33 cellular contexts compared by ENCODE assay signal in the genomic region with DNA sequence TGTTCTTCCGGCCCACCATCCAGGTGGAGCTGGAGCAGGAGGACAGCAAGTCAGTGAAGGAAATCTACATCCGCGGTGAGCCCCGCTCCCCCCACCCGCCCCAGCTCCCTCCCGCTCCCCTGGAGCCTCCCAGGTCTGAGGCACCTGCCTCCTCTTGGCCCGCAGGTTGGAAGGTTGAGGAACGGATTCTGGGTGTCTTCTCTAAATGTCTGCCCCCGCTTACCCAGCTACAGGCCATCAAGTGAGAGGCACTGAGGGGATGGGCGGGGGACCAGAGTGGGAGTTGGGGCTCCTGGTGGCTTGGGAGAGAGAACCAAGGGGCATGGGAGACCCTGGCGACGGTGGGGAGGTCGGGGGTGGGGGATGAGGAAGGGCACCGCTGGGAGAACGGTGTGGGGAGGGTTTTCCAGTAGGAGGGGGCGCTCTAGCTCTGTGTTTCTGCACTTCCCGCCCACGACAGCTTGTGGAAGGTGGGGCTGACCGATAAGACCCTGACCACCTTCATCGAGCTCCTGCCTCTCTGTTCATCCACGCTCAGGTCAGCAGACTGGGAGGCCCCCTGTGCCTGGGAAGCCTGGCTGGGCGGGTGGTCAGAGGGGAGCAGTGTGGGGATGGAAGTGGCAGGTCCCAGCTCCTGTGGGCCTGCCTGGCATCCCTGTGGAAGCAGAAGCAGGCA. TPM values are rescaled to one million over a fixed set of nuclear protein-coding genes. Genes with fewer than 3 reads are reported as not detected.
DNase-seq lines count a peak whose midpoint lies in the region; ATAC-seq, FAIRE-seq and TF ChIP-seq lines count a peak whose summit lies in the region.
"Had no signal": no experiment of that assay in that cellular context is flagged by ENCODE, and none has a peak within 500 bp of the region (broad histone marks: within the 10 kb centered on the region; RNA-seq: fewer than 3 reads in every experiment).

No MANE protein-coding gene starts in this region.

- H3K79me2 ChIP-seq in GM23338 (replicated peaks; ENCODE audit: insufficient read depth), result no peaks in the 10 kb centered on the region
- H3K79me2 ChIP-seq in H1 (ENCODE audit: control insufficient read depth in 1 of 2, insufficient read depth in 2 of 2, low read length in 2 of 2), result no peaks in the 10 kb centered on the region

- no peak overlapping the region for H3K23ac ChIP-seq in H1 (ENCODE audit: insufficient read length)

- H2BK20ac ChIP-seq in H1 (ENCODE audit: low read length), result peak overlapping the region; percentile 61; the same call in 1 of the 2 replicates

- ATAC-seq in GM23338 (no peak), HG02610 (IDR thresholded peaks at IDR 0.05; ENCODE audit: unreplicated experiment) (no peak), HG03025 (IDR thresholded peaks at IDR 0.05; ENCODE audit: low FRiP score, unreplicated experiment) (no peak), GM21576 (IDR thresholded peaks at IDR 0.05; ENCODE audit: unreplicated experiment) (no peak)
- ATAC-seq: heart left ventricle; naive thymus-derived CD4-positive, alpha-beta T cell had no signal

- H4K91ac ChIP-seq in H1 (replicated peaks; ENCODE audit: insufficient read length, low read length), result no peak overlapping the region

- H3K4me2 ChIP-seq in GM23338 (peak overlapping the region; percentile 92), H1 (ENCODE audit: insufficient read depth in 1 of 2, low read depth in 2 of 2, low read length in 2 of 2) (peak overlapping the region; percentile 94 to 98)
- H3K4me2 ChIP-seq: BLaER1 had no signal

- H3K9me3 ChIP-seq in AG04450 (ENCODE audit: control insufficient read depth, insufficient read depth, low read length), result no peaks in the 10 kb centered on the region
- no peaks in the 10 kb centered on the region for H3K9me3 ChIP-seq in H1 (ENCODE audit: insufficient read depth in 2 of 2, low read depth in 1 of 2, low read length in 1 of 2)
- H3K9me3 ChIP-seq in kidney (ENCODE audit: control insufficient read depth in 1 of 2, low read length in 2 of 2), result no peaks in the 10 kb centered on the region
- H3K9me3 ChIP-seq: heart left ventricle, tibial nerve had no signal

- no peaks in the 10 kb centered on the region for H3K9me2 ChIP-seq in GM23338 (ENCODE audit: insufficient read depth)

- peaks cover 9% of the 10 kb centered on the region; the same call in 1 of the 2 replicates for H3F3A ChIP-seq in GM23338 (replicated peaks; ENCODE audit: low read depth)

- intact Hi-C loops in kidney (cut with DNase I), result no loop called here

- H3K36me3 ChIP-seq in GM23338 (ENCODE audit: insufficient read depth) (no peaks in the 10 kb centered on the region), H1 (ENCODE audit: control insufficient read depth in 2 of 4, insufficient read depth in 4 of 4, low read length in 3 of 4) (no peaks in the 10 kb centered on the region), kidney (ENCODE audit: control insufficient read depth in 1 of 2, insufficient read depth in 2 of 2, low read length in 2 of 2) (no peaks in the 10 kb centered on the region)
- H3K36me3 ChIP-seq: BLaER1, brain microvascular endothelial cell, heart left ventricle, SJSA1, tibial nerve had no signal

- H3K4me1 ChIP-seq in GM23338 (ENCODE audit: insufficient read depth), result peaks cover 18% of the 10 kb centered on the region; the same call in 1 of the 2 replicates
- peaks cover 3 to 23% (median 10%) of the 10 kb centered on the region in 4 experiments; a peak in 6 of 7 replicates for H3K4me1 ChIP-seq in H1 (replicated peaks in 1 of 4; ENCODE audit: control insufficient read depth in 3 of 4, insufficient read depth in 4 of 4, low read length in 3 of 4)
- H3K4me1 ChIP-seq in kidney (ENCODE audit: control insufficient read depth in 1 of 2, insufficient read depth in 1 of 2, low read depth in 1 of 2, low read length in 2 of 2), result peaks cover 0 to 5% of the 10 kb centered on the region in 2 donors

- no peak overlapping the region for H3K4me3 ChIP-seq in AG04450 (ENCODE audit: low read depth, low read length)
- peak overlapping the region; percentile 69 for H3K4me3 ChIP-seq in GM23338
- peak overlapping the region; percentile 35 to 63 (median 42); a peak in 7 of 8 replicates for H3K4me3 ChIP-seq in H1 (ENCODE audit: extremely low read depth in 1 of 4, insufficient read depth in 2 of 4, low read depth in 3 of 4, low read length in 4 of 4)
- no peak overlapping the region for H3K4me3 ChIP-seq in kidney (ENCODE audit: low read length in 2 of 2)
- H3K4me3 ChIP-seq: BLaER1, SJSA1, tibial nerve had no signal

- no peak for TF ChIP-seq POLR2A in H1 (IDR thresholded peaks at IDR 0.05; ENCODE audit: control extremely low read depth in 1 of 2, low read depth in 2 of 2, low read length in 2 of 2)

- no peak for TF ChIP-seq RAD21 in H1 (IDR thresholded peaks at IDR 0.05 in 1 of 2, conservative IDR thresholded peaks at IDR 0.05 in 1 of 2; ENCODE audit: low read depth in 2 of 2, low read length in 2 of 2)

- CTCF ChIA-PET in AG04450 (lab: Charles Lee) (interaction anchor here (0.7 to 3.2 kb wide), 8 partner anchors 14 to 235 kb away, joined by 3 to 8 read pairs (median 3); a partner anchor contains a TSS), H1 (lab: Charles Lee; ENCODE audit: partially characterized antibody) (interaction anchor here (0.8 to 11.8 kb wide), 15 partner anchors 8 to 301 kb away, joined by 3 to 287 read pairs (median 6); a partner anchor contains a TSS)

- H2BK12ac ChIP-seq in H1 (ENCODE audit: low read depth, low read length), result no peak overlapping the region

- no peaks in the 10 kb centered on the region for H3K36me3 Mint-ChIP-seq in GM23338 (ENCODE audit: low read depth)

- DNase-seq in AG04450 (ENCODE audit: low read depth, low spot score) (no peak), GM23338 (ENCODE audit: low spot score) (peak; percentile 63), H1 (ENCODE audit: low read depth in 1 of 2, low spot score in 2 of 2) (no peak), kidney (peak; percentile 63), kidney tubule cell (ENCODE audit: low spot score) (no peak)
- DNase-seq: ACHN; activated CD4-positive, alpha-beta T cell treated with anti-CD3 and anti-CD28 coated beads, Interleukin-2, amount 10 ng/mL, durations not matched to agents 24 days and 14 days; activated CD8-positive, alpha-beta memory T cell treated with anti-CD3 and anti-CD28 coated beads for 24 hours; activated naive CD4-positive, alpha-beta T cell treated with anti-CD3 and anti-CD28 coated beads, Interleukin-2, amount 50 U/mL, for 16 hours; activated T-cell treated with anti-CD3 and anti-CD28 coated beads for 4 hours; amygdala; brain microvascular endothelial cell; DMS153; dorsolateral prefrontal cortex; foreskin melanocyte; heart left ventricle; MM.1S; naive thymus-derived CD4-positive, alpha-beta T cell; NCI-H2081; NCI-H2227 treated with DMSO at 0.1 percent for 48 hours; stimulated activated CD4-positive, alpha-beta T cell treated with anti-CD3 and anti-CD28 coated beads, Interleukin-4, amount 100 ng/mL, for 1 hour; T1000 had no signal

- H3K27me3 Mint-ChIP-seq in GM23338 (ENCODE audit: insufficient read depth, low read depth, poor library complexity), result peaks cover 96% of the 10 kb centered on the region

- TF ChIP-seq EP300 in H1 (IDR thresholded peaks at IDR 0.05; ENCODE audit: borderline replicate concordance in 1 of 2, low read depth in 2 of 2, low read length in 2 of 2), result no peak

- POLR2A ChIA-PET in AG04450 (lab: Yijun Ruan, JAX) (no interaction called here), H1 (lab: Charles Lee; ENCODE audit: partially characterized antibody) (interaction anchor here (0.6 to 2.3 kb wide), 8 partner anchors 11 to 216 kb away, joined by 3 to 10 read pairs (median 4); no protein-coding TSS in a partner anchor)

- H2AFZ ChIP-seq in GM23338 (peak overlapping the region; percentile 85; the same call in 1 of the 2 replicates), H1 (ENCODE audit: low read length) (no peak overlapping the region)

- H3K27ac ChIP-seq in AG04450 (ENCODE audit: low read depth, low read length), result peak overlapping the region; percentile 21
- H3K27ac ChIP-seq in GM23338 (ENCODE audit: low read depth), result no peak overlapping the region
- no peak overlapping the region for H3K27ac ChIP-seq in H1 (ENCODE audit: low read depth, low read length)
- no peak overlapping the region for H3K27ac ChIP-seq in kidney (ENCODE audit: low read depth in 2 of 2, low read length in 2 of 2)
- H3K27ac ChIP-seq: BLaER1, brain microvascular endothelial cell, dorsolateral prefrontal cortex, heart left ventricle, SJSA1, tibial nerve had no signal

- no peak for TF ChIP-seq CTCF in AG04450 (IDR thresholded peaks at IDR 0.05; ENCODE audit: low read depth, low read length)
- TF ChIP-seq CTCF in GM23338 (conservative IDR thresholded peaks at IDR 0.05; ENCODE audit: low read depth in 2 of 2), result 0 out of 4 replicates have a peak, but pooled peaks of 1 of the 2 experiments have one; percentile 3
- TF ChIP-seq CTCF in H1 (IDR thresholded peaks at IDR 0.05; ENCODE audit: control extremely low read depth in 1 of 3, insufficient read depth in 1 of 3, low read depth in 1 of 3, low read length in 3 of 3), result no peak
- no peak for TF ChIP-seq CTCF in kidney (IDR thresholded peaks at IDR 0.05; ENCODE audit: borderline replicate concordance, extremely low read depth, insufficient read depth)

- H3K14ac ChIP-seq in H1 (ENCODE audit: insufficient read length), result no peak overlapping the region

- 12% methylated on average over 14 of the region's 22 CpGs; no CpG with 5 or more reads in 1 of the 2 experiments for WGBS in H1 (ENCODE audit: extremely low coverage in 1 of 2, insufficient coverage in 1 of 2, insufficient read length in 1 of 2, insufficient replicate concordance in 2 of 2, low coverage in 1 of 2, low lambda C conversion rate in 2 of 2, missing lambda C conversion rate in 1 of 2), 2 experiments

- H3K79me1 ChIP-seq in H1 (ENCODE audit: low read depth, low read length), result no peaks in the 10 kb centered on the region

- no peaks in the 10 kb centered on the region; the same call in 1 of the 3 replicates for H3K9me3 Mint-ChIP-seq in GM23338
- H3K9me3 Mint-ChIP-seq: activated CD4-positive, alpha-beta T cell treated with anti-CD3 and anti-CD28 coated beads, Interleukin-2, amount 10 ng/mL, durations not matched to agents 24 days and 14 days; activated T-helper 2 cell treated with anti-CD3 and anti-CD28 coated beads, Interferon-gamma antibody, Interleukin-2, Interleukin-4, amounts not matched to agents 10 μg/mL and 5 μg/mL and 100 μg/mL, durations not matched to agents 14 hours and 24 hours and 36 hours; naive thymus-derived CD4-positive, alpha-beta T cell had no signal

- FAIRE-seq in H1 (lab: Jason Lieb, UNC) (no peak), kidney (lab: Jason Lieb, UNC) (no peak)
- FAIRE-seq: HTR-8/SVneo had no signal

- H4K8ac ChIP-seq in H1 (ENCODE audit: extremely low read depth, insufficient read depth, low read length), result no peak overlapping the region

- peak overlapping the region; percentile 74 for H3K4me3 Mint-ChIP-seq in GM23338
- H3K4me3 Mint-ChIP-seq: activated CD4-positive, alpha-beta T cell treated with anti-CD3 and anti-CD28 coated beads, Interleukin-2, amount 10 ng/mL, durations not matched to agents 24 days and 14 days had no signal

- H2BK5ac ChIP-seq in H1 (ENCODE audit: low read depth, low read length), result peak overlapping the region; percentile 16; the same call in 1 of the 2 replicates

- H3K23me2 ChIP-seq in H1 (ENCODE audit: low read depth, low read length), result peaks cover 9% of the 10 kb centered on the region; the same call in 1 of the 2 replicates

- peak overlapping the region; percentile 60; the same call in 1 of the 2 replicates for H3K18ac ChIP-seq in H1 (ENCODE audit: extremely low read depth, low read length)

- H2AK5ac ChIP-seq in H1 (ENCODE audit: low read depth, low read length), result no peak overlapping the region

- no peak overlapping the region for H3K56ac ChIP-seq in H1 (replicated peaks; ENCODE audit: insufficient read length, low read depth, low read length)

- no peak overlapping the region for H3K27ac Mint-ChIP-seq in GM23338
- H3K27ac Mint-ChIP-seq: activated T-helper 2 cell treated with anti-CD3 and anti-CD28 coated beads, Interferon-gamma antibody, Interleukin-2, Interleukin-4, amounts not matched to agents 10 μg/mL and 5 μg/mL and 100 μg/mL, durations not matched to agents 14 hours and 24 hours and 36 hours; naive thymus-derived CD4-positive, alpha-beta T cell had no signal

- H4K20me1 ChIP-seq in GM23338 (replicated peaks; ENCODE audit: insufficient read depth), result 0 out of 2 replicates have a peak, but pooled peaks cover 2% of the 10 kb centered on the region
- peaks cover 4 to 19% of the 10 kb centered on the region in 2 experiments for H4K20me1 ChIP-seq in H1 (replicated peaks in 1 of 2; ENCODE audit: control insufficient read depth in 1 of 2, insufficient read depth in 2 of 2, low read length in 2 of 2)

- H3K4me1 Mint-ChIP-seq in GM23338, result peaks cover 25% of the 10 kb centered on the region

- H2BK120ac ChIP-seq in H1 (replicated peaks; ENCODE audit: low read depth, low read length), result no peak overlapping the region

- H3K27me3 ChIP-seq in AG04450 (ENCODE audit: control insufficient read depth, insufficient read depth, low read length), result peaks cover 66% of the 10 kb centered on the region
- peaks cover 100% of the 10 kb centered on the region for H3K27me3 ChIP-seq in GM23338 (ENCODE audit: insufficient read depth)
- peaks cover 75 to 98% (median 92%) of the 10 kb centered on the region in 4 experiments for H3K27me3 ChIP-seq in H1 (replicated peaks in 1 of 4; ENCODE audit: control insufficient read depth in 3 of 4, extremely low read depth in 1 of 4, insufficient read depth in 3 of 4, low read length in 3 of 4)

- H2BK15ac ChIP-seq in H1 (ENCODE audit: low read length), result peak overlapping the region; percentile 81; the same call in 1 of the 2 replicates

- H3K9ac ChIP-seq in H1 (replicated peaks in 1 of 4; ENCODE audit: extremely low read depth in 1 of 4, low read depth in 3 of 4, low read length in 3 of 4) (no peak overlapping the region), kidney (ENCODE audit: low read length in 2 of 2) (no peak overlapping the region)
- H3K9ac ChIP-seq: BLaER1 had no signal

- no peak overlapping the region for H3K4ac ChIP-seq in H1 (replicated peaks; ENCODE audit: insufficient read length, low read depth, low read length)

- H4K5ac ChIP-seq in H1 (ENCODE audit: insufficient read length, low read depth, low read length), result no peak overlapping the region

RNA-seq across cellular contexts. Expression of a gene that starts 4.2 kb away (rescaled TPM):
- polyA plus RNA-seq in AG04450 (2011; rRNA removed) (not detected in 2 replicates), GM23338 (2016; fragmentation: Nextera tagmentation; extraction: Ambion mirVana) (0.24 and 0.31 TPM in 2 replicates), H1 (2011; rRNA removed) (0.05 and 0.16 TPM in 2 replicates), kidney (ENCODE audit: insufficient read depth, low read depth, low replicate concordance) (0.19 TPM)
- polyA minus RNA-seq in AG04450 (2011; rRNA and poly(A)+ RNA removed), result 0.13 TPM in 1 of 2 replicates, not detected in the other
- total RNA-seq in GM23338 (2014; rRNA removed; shearing (Covaris generic)), result not detected in 2 replicates
- total RNA-seq in H1 (2021; fragmentation: NEBNext Ultra II Directional; extraction: Animal tissue kit (Norgen Biotek cat#: 25700)), result not detected in 2 replicates
- polyA plus RNA-seq in H1 (2011; cell fraction: cytosol; rRNA removed), result 0.27 TPM
- 0.46 TPM for polyA plus RNA-seq in H1 (2011; cell fraction: nucleus; rRNA removed)
- 0.12 to 0.59 TPM (median 0.31 TPM) in 4 replicates for polyA plus RNA-seq in H1 (2012, experiment 1 of 2)
- not detected for polyA plus RNA-seq in H1 (2012, experiment 2 of 2)
- 0.12 TPM for polyA plus RNA-seq in H1 (2013, experiment 1 of 2)
- 0.11 TPM for polyA plus RNA-seq in H1 (2013, experiment 2 of 2)
- 0.24 TPM in 1 of 2 replicates, not detected in the other for polyA minus RNA-seq in H1 (2011; rRNA and poly(A)+ RNA removed)
- not detected for polyA minus RNA-seq in H1 (2011; cell fraction: cytosol; rRNA and poly(A)+ RNA removed)
- polyA minus RNA-seq in H1 (2011; cell fraction: nucleus; rRNA and poly(A)+ RNA removed), result not detected
- total RNA-seq in kidney, result 0.50 TPM
- total RNA-seq: activated CD4-positive, alpha-beta T cell treated with anti-CD3 and anti-CD28 coated beads, Interleukin-2, amount 10 ng/mL, durations not matched to agents 24 days and 14 days; activated T-helper 2 cell treated with anti-CD3 and anti-CD28 coated beads, Interferon-gamma antibody, Interleukin-2, Interleukin-4, amounts not matched to agents 10 μg/mL and 5 μg/mL and 100 μg/mL, durations not matched to agents 14 hours and 24 hours and 36 hours; lower leg skin; naive thymus-derived CD4-positive, alpha-beta T cell; omental fat pad; RPMI7951; SJSA1 had no signal
- polyA plus RNA-seq: naive thymus-derived CD4-positive, alpha-beta T cell had no signal

RNA-seq across cellular contexts. Expression of a gene that starts 31.1 kb away (rescaled TPM):
- polyA plus RNA-seq in AG04450 (2011; rRNA removed), result 14.9 and 16.1 TPM in 2 replicates
- polyA minus RNA-seq in AG04450 (2011; rRNA and poly(A)+ RNA removed), result 6.2 and 8.9 TPM in 2 replicates
- total RNA-seq in GM23338 (2014; rRNA removed; shearing (Covaris generic)), result 0.28 and 0.47 TPM in 2 replicates
- polyA plus RNA-seq in GM23338 (2016; fragmentation: Nextera tagmentation; extraction: Ambion mirVana), result 0.10 and 0.47 TPM in 2 replicates
- total RNA-seq in H1 (2021; fragmentation: NEBNext Ultra II Directional; extraction: Animal tissue kit (Norgen Biotek cat#: 25700)), result 0.71 and 0.82 TPM in 2 replicates
- polyA plus RNA-seq in H1 (2011; rRNA removed), result 0.63 and 0.77 TPM in 2 replicates
- 0.44 TPM for polyA plus RNA-seq in H1 (2011; cell fraction: cytosol; rRNA removed)
- 3.3 TPM for polyA plus RNA-seq in H1 (2011; cell fraction: nucleus; rRNA removed)
- 0.26 to 0.88 TPM (median 0.65 TPM) in 4 replicates for polyA plus RNA-seq in H1 (2012, experiment 1 of 2)
- 0.39 TPM for polyA plus RNA-seq in H1 (2012, experiment 2 of 2)
- 0.53 TPM for polyA plus RNA-seq in H1 (2013, experiment 1 of 2)
- 0.42 TPM for polyA plus RNA-seq in H1 (2013, experiment 2 of 2)
- polyA minus RNA-seq in H1 (2011; rRNA and poly(A)+ RNA removed), result 0.13 and 0.22 TPM in 2 replicates
- 0.37 TPM for polyA minus RNA-seq in H1 (2011; cell fraction: cytosol; rRNA and poly(A)+ RNA removed)
- polyA minus RNA-seq in H1 (2011; cell fraction: nucleus; rRNA and poly(A)+ RNA removed), result 1.5 TPM
- 17.2 TPM for total RNA-seq in kidney
- polyA plus RNA-seq in kidney (ENCODE audit: insufficient read depth, low read depth, low replicate concordance), result 4.5 TPM
- total RNA-seq: RPMI7951 had no signal

Comparison
In these comparisons a context has a peak if more than half of its experiments do, and no peak if none do; other contexts are left out.
1. DNase-seq: peak in GM23338 (single experiment) and kidney (single experiment); none in AG04450 (single experiment), H1 (0 of 2) and kidney tubule cell (single experiment).
2. H3K4me3 ChIP-seq: peak in GM23338 (single experiment) and H1 (4 of 4); none in AG04450 (single experiment) and kidney (0 of 2).